18 cellular contexts compared by ENCODE assay signal in genomic region chr6:123745877-123746276, GRCh38. TPM values are rescaled to one million over a fixed set of nuclear protein-coding genes. Genes with fewer than 3 reads are reported as not detected.
DNase-seq lines count a peak whose midpoint lies in the region; TF ChIP-seq lines count a peak whose summit lies in the region.
"Had no signal": no experiment of that assay in that cellular context is flagged by ENCODE, and none has a peak within 500 bp of the region (broad histone marks: within the 10 kb centered on the region; RNA-seq: fewer than 3 reads in every experiment).

No MANE protein-coding gene starts in this region.

- no peak overlapping the region for H2AFZ ChIP-seq in smooth muscle cell (ENCODE audit: low read depth)

- no peaks in the 10 kb centered on the region for H3K9me3 ChIP-seq in smooth muscle cell (replicated peaks; ENCODE audit: low read depth)
- H3K9me3 ChIP-seq: upper lobe of left lung had no signal

- H3K79me2 ChIP-seq in smooth muscle cell (ENCODE audit: low read depth): no peaks in the 10 kb centered on the region

- H3K4me3 ChIP-seq in smooth muscle cell: no peak overlapping the region
- H3K4me3 ChIP-seq: upper lobe of left lung had no signal

- H3K27me3 ChIP-seq in smooth muscle cell (ENCODE audit: low read depth): no peaks in the 10 kb centered on the region
- H3K27me3 ChIP-seq: upper lobe of left lung had no signal

- H4K20me1 ChIP-seq in smooth muscle cell (ENCODE audit: low read depth): no peaks in the 10 kb centered on the region

- no peak overlapping the region for H3K4me2 ChIP-seq in smooth muscle cell

- no peaks in the 10 kb centered on the region for H3F3A ChIP-seq in smooth muscle cell (ENCODE audit: low read depth)

- H3K9ac ChIP-seq in smooth muscle cell (ENCODE audit: low read depth): no peak overlapping the region

- H3K27ac ChIP-seq in smooth muscle cell (ENCODE audit: low read depth): no peak overlapping the region
- H3K27ac ChIP-seq: upper lobe of left lung had no signal

- WGBS in smooth muscle cell (ENCODE audit: low lambda C conversion rate): 18% methylated on average over 2 of the region's 2 CpGs

- no peaks in the 10 kb centered on the region for H3K4me1 ChIP-seq in smooth muscle cell (ENCODE audit: low read depth)
- H3K4me1 ChIP-seq: upper lobe of left lung had no signal

- no peaks in the 10 kb centered on the region for H3K36me3 ChIP-seq in smooth muscle cell (ENCODE audit: low read depth)
- H3K36me3 ChIP-seq: upper lobe of left lung had no signal

- peak; percentile 1 for DNase-seq in HK-2 (ENCODE audit: unreplicated experiment)
- DNase-seq in astrocyte of the hippocampus (ENCODE audit: low read depth, low spot score): peak; percentile 76
- peak; percentile 10 for DNase-seq in globus pallidus (ENCODE audit: low spot score)
- DNase-seq in smooth muscle cell of the brain vasculature (ENCODE audit: low read depth, low spot score): peak; percentile 6
- no peak for DNase-seq in NCI-H1092 (lab: John Stamatoyannopoulos, UW)
- DNase-seq in activated T-cell treated with anti-CD3 and anti-CD28 coated beads, Interleukin-2, amount 50 U/mL, for 1 hour: no peak
- DNase-seq in smooth muscle cell (lab: John Stamatoyannopoulos, UW; ENCODE audit: unreplicated experiment): no peak
- DNase-seq in germinal center (ENCODE audit: low spot score): no peak
- DNase-seq: activated CD4-positive, alpha-beta T cell treated with anti-CD3 and anti-CD28 coated beads, Interleukin-2, amount 10 ng/mL, durations not matched to agents 24 days and 14 days; activated T-cell treated with anti-CD3 and anti-CD28 coated beads, Interleukin-2, amount 50 U/mL, for 24 hours; CD4-positive, alpha-beta memory T cell; NCI-H2081; NCI-H82; Right ventricle myocardium superior; stimulated activated CD4-positive, alpha-beta T cell treated with anti-CD3 and anti-CD28 coated beads, Interleukin-4, amount 100 ng/mL, for 4 hours; upper lobe of left lung had no signal

- no peak for TF ChIP-seq CTCF in smooth muscle cell (IDR thresholded peaks at IDR 0.05; ENCODE audit: borderline replicate concordance, insufficient read depth, poor library complexity, severe bottlenecking)

RNA-seq across cellular contexts. Expression of gene NKAIN2, which starts 57.8 kb away (rescaled TPM):
- total RNA-seq in smooth muscle cell: 0.09 and 0.63 TPM in 2 replicates
- 0.34 TPM in 1 of 2 replicates, not detected in the other for polyA plus RNA-seq in smooth muscle cell
- total RNA-seq: activated CD4-positive, alpha-beta T cell treated with anti-CD3 and anti-CD28 coated beads, Interleukin-2, amount 10 ng/mL, durations not matched to agents 24 days and 14 days; CD4-positive, alpha-beta memory T cell; dermis microvascular lymphatic vessel endothelial cell; G401 had no signal
- polyA plus RNA-seq: CD4-positive, alpha-beta memory T cell had no signal

Comparison
In these comparisons a context has a peak if more than half of its experiments do, and no peak if none do; other contexts are left out.
1. DNase-seq: peak in HK-2 (single experiment), astrocyte of the hippocampus (single experiment), globus pallidus (single experiment) and smooth muscle cell of the brain vasculature (single experiment); none in NCI-H1092 (single experiment), activated T-cell treated with anti-CD3 and anti-CD28 coated beads, Interleukin-2, amount 50 U/mL, for 1 hour (single experiment), smooth muscle cell (single experiment) and germinal center (single experiment).